17 cellular contexts compared by ENCODE assay signal in genomic region chr6:56510984-56511531, GRCh38.
A peak's percentile ranks its signal among the peaks of the same experiment; 100 is the strongest.
DNase-seq lines count a peak whose midpoint lies in the region; ATAC-seq and TF ChIP-seq lines count a peak whose summit lies in the region.
"Had no signal": no experiment of that assay in that cellular context is flagged by ENCODE, and none has a peak within 500 bp of the region (broad histone marks: within the 10 kb centered on the region; RNA-seq: fewer than 3 reads in every experiment).

No MANE protein-coding gene starts in this region.

- TF ChIP-seq CTCF in colonic mucosa (IDR thresholded peaks at IDR 0.05): no peak
- TF ChIP-seq CTCF in uterus (IDR thresholded peaks at IDR 0.05): no peak

- H3K4me3 Mint-ChIP-seq in effector memory CD8-positive, alpha-beta T cell: no peak overlapping the region
- H3K4me3 Mint-ChIP-seq: CD8-positive, alpha-beta T cell; endodermal cell; natural killer cell treated with Interleukin-12 subunit alpha and Interleukin-12 subunit beta and Interleukin-15 and Interleukin-18, amount 100 ng/mL, for 72 hours had no signal

- H3K9me3 Mint-ChIP-seq in effector memory CD8-positive, alpha-beta T cell: peaks cover 2 to 6% of the 10 kb centered on the region in 2 donors
- H3K9me3 Mint-ChIP-seq: CD8-positive, alpha-beta T cell; endodermal cell; natural killer cell treated with Interleukin-12 subunit alpha and Interleukin-12 subunit beta and Interleukin-15 and Interleukin-18, amount 100 ng/mL, for 72 hours had no signal

- ATAC-seq in left lobe of liver (peak; percentile 63), GM21528 (IDR thresholded peaks at IDR 0.05; ENCODE audit: low FRiP score, unreplicated experiment) (no peak)
- no peak for ATAC-seq in effector memory CD8-positive, alpha-beta T cell (replicated peaks)
- ATAC-seq: CD8-positive, alpha-beta T cell; natural killer cell treated with Interleukin-12 subunit alpha and Interleukin-12 subunit beta and Interleukin-15 and Interleukin-18, amount 100 ng/mL, for 72 hours had no signal

- no peaks in the 10 kb centered on the region for H3K4me1 Mint-ChIP-seq in effector memory CD8-positive, alpha-beta T cell (ENCODE audit: low read depth in 2 of 2)
- H3K4me1 Mint-ChIP-seq: endodermal cell had no signal

- DNase-seq in NCI-H2196 (lab: John Stamatoyannopoulos, UW; ENCODE audit: unreplicated experiment) (peak; percentile 22), NCI-H2196 treated with DMSO at 0.1 percent for 48 hours (lab: John Stamatoyannopoulos, UW; ENCODE audit: unreplicated experiment) (no peak), colonic mucosa (peak; percentile 69), left lobe of liver (ENCODE audit: low spot score) (no peak), uterus (no peak), posterior cingulate gyrus (no peak)
- no peak for DNase-seq in effector memory CD8-positive, alpha-beta T cell
- DNase-seq: activated CD8-positive, alpha-beta memory T cell treated with anti-CD3 and anti-CD28 coated beads for 24 hours; activated naive CD4-positive, alpha-beta T cell treated with Interleukin-2 at 50 U/mL for 16 hours; CD8-positive, alpha-beta T cell; endodermal cell; GDM1; SK-N-SH; stimulated activated CD4-positive, alpha-beta T cell treated with anti-CD3 and anti-CD28 coated beads, Interleukin-1b, Interleukin-23, amount 100 ng/mL, for 48 hours had no signal

- H3K36me3 ChIP-seq in colonic mucosa (no peaks in the 10 kb centered on the region), uterus (no peaks in the 10 kb centered on the region)

- H3K27ac Mint-ChIP-seq in effector memory CD8-positive, alpha-beta T cell: no peak overlapping the region
- H3K27ac Mint-ChIP-seq: CD8-positive, alpha-beta T cell; endodermal cell; natural killer cell treated with Interleukin-12 subunit alpha and Interleukin-12 subunit beta and Interleukin-15 and Interleukin-18, amount 100 ng/mL, for 72 hours had no signal

- H3K4me3 ChIP-seq in colonic mucosa (no peak overlapping the region), uterus (no peak overlapping the region)
- H3K4me3 ChIP-seq: tibial nerve had no signal

- H3K4me1 ChIP-seq in colonic mucosa: no peaks in the 10 kb centered on the region
- peaks cover 12 to 21% of the 10 kb centered on the region in 2 donors for H3K4me1 ChIP-seq in uterus

- TF ChIP-seq POLR2A in uterus (IDR thresholded peaks at IDR 0.05): no peak

- H3K27me3 ChIP-seq in colonic mucosa: no peaks in the 10 kb centered on the region
- H3K27me3 ChIP-seq in uterus: no peaks in the 10 kb centered on the region
- H3K27me3 ChIP-seq: tibial nerve had no signal

- intact Hi-C loops in colonic mucosa (cut with DNase I) (no loop called here), uterus (cut with DNase I; ENCODE audit: low total_unique reads) (no loop called here), posterior cingulate gyrus (cut with DNase I) (no loop called here)

- no peaks in the 10 kb centered on the region for H3K36me3 Mint-ChIP-seq in effector memory CD8-positive, alpha-beta T cell (ENCODE audit: insufficient read depth)
- H3K36me3 Mint-ChIP-seq: CD8-positive, alpha-beta T cell; natural killer cell treated with Interleukin-12 subunit alpha and Interleukin-12 subunit beta and Interleukin-15 and Interleukin-18, amount 100 ng/mL, for 72 hours had no signal

- H3K27me3 Mint-ChIP-seq in effector memory CD8-positive, alpha-beta T cell: no peaks in the 10 kb centered on the region
- H3K27me3 Mint-ChIP-seq: natural killer cell treated with Interleukin-12 subunit alpha and Interleukin-12 subunit beta and Interleukin-15 and Interleukin-18, amount 100 ng/mL, for 72 hours had no signal

- H3K9me3 ChIP-seq in colonic mucosa (no peaks in the 10 kb centered on the region), uterus (no peaks in the 10 kb centered on the region)
- H3K9me3 ChIP-seq: SK-N-SH, tibial nerve had no signal

- H3K9ac ChIP-seq in colonic mucosa (ENCODE audit: low read depth in 2 of 2, low read length in 2 of 2): no peak overlapping the region
- H3K9ac ChIP-seq: SK-N-SH had no signal

- no peak overlapping the region for H3K27ac ChIP-seq in colonic mucosa
- H3K27ac ChIP-seq in uterus: peak overlapping the region; percentile 39 to 100
- H3K27ac ChIP-seq: tibial nerve had no signal

Comparison
In these comparisons a context has a peak if more than half of its experiments do, and no peak if none do; other contexts are left out.
1. DNase-seq: peak in NCI-H2196 (single experiment) and colonic mucosa (single experiment); none in NCI-H2196 treated with DMSO at 0.1 percent for 48 hours (single experiment), left lobe of liver (single experiment), uterus (0 of 2), effector memory CD8-positive, alpha-beta T cell (0 of 3) and posterior cingulate gyrus (0 of 10).